In genomic region chr17:44149750-44150329, GRCh38 we compare ENCODE assay signal across 16 cellular contexts. TPM values are rescaled to one million over a fixed set of nuclear protein-coding genes. Genes with fewer than 3 reads are reported as not detected.
DNase-seq lines count a peak whose midpoint lies in the region; ATAC-seq and TF ChIP-seq lines count a peak whose summit lies in the region.
"Had no signal": no experiment of that assay in that cellular context is flagged by ENCODE, and none has a peak within 500 bp of the region (broad histone marks: within the 10 kb centered on the region; RNA-seq: fewer than 3 reads in every experiment).

No MANE protein-coding gene starts in this region.

- TF ChIP-seq CTCF in DND-41 (IDR thresholded peaks at IDR 0.05; ENCODE audit: borderline replicate concordance, extremely low read depth, low read length, poor library complexity, severe bottlenecking): no peak
- no peak for TF ChIP-seq CTCF in VCaP (conservative IDR thresholded peaks at IDR 0.05)

- H3K9me3 ChIP-seq in DND-41 (ENCODE audit: insufficient read depth, low read length, severe bottlenecking) (no peaks in the 10 kb centered on the region), mesenchymal stem cell (ENCODE audit: control insufficient read depth, low read length) (no peaks in the 10 kb centered on the region), MG63 (no peaks in the 10 kb centered on the region)

- H4K8ac ChIP-seq in mesenchymal stem cell (ENCODE audit: low read length): no peak overlapping the region

- peaks cover 19% of the 10 kb centered on the region for H3K4me1 Mint-ChIP-seq in activated CD4-positive, alpha-beta T cell treated with anti-CD3 and anti-CD28 coated beads, Interleukin-2, amount 10 ng/mL, durations not matched to agents 7 days and 5 days
- H3K4me1 Mint-ChIP-seq: CD4-positive, alpha-beta memory T cell had no signal

- H3K9ac ChIP-seq in DND-41 (ENCODE audit: low read depth, low read length): no peak overlapping the region
- H3K9ac ChIP-seq in mesenchymal stem cell (ENCODE audit: low read length): no peak overlapping the region

- no peak overlapping the region for H3K4me3 Mint-ChIP-seq in activated CD4-positive, alpha-beta T cell treated with anti-CD3 and anti-CD28 coated beads, Interleukin-2, amount 10 ng/mL, durations not matched to agents 7 days and 5 days
- H3K4me3 Mint-ChIP-seq: CD4-positive, alpha-beta memory T cell; HFFc6 had no signal

- H3K4ac ChIP-seq in mesenchymal stem cell (ENCODE audit: low read depth in 1 of 2, low read length in 2 of 2): peak overlapping the region in 1 of 2 experiments; percentile 21

- CTCF ChIA-PET in activated CD4-positive, alpha-beta T cell treated with anti-CD3 and anti-CD28 coated beads, Interleukin-2, amount 10 ng/mL, durations not matched to agents 7 days and 5 days (lab: Charles Lee): no interaction called here

- H3K79me2 ChIP-seq in DND-41 (ENCODE audit: insufficient read depth, low read length): peaks cover 36% of the 10 kb centered on the region

- peaks cover 27% of the 10 kb centered on the region for H3K36me3 Mint-ChIP-seq in activated CD4-positive, alpha-beta T cell treated with anti-CD3 and anti-CD28 coated beads, Interleukin-2, amount 10 ng/mL, durations not matched to agents 7 days and 5 days (ENCODE audit: low read depth)
- H3K36me3 Mint-ChIP-seq: CD4-positive, alpha-beta memory T cell had no signal

- H4K20me1 ChIP-seq in DND-41 (ENCODE audit: insufficient read depth, low read length): peaks cover 37% of the 10 kb centered on the region

- H3K4me1 ChIP-seq in DND-41 (ENCODE audit: insufficient read depth, low read length): 0 out of 2 replicates have a peak, but pooled peaks cover 3% of the 10 kb centered on the region
- H3K4me1 ChIP-seq in mesenchymal stem cell (ENCODE audit: control insufficient read depth, insufficient read depth, low read depth, low read length): no peaks in the 10 kb centered on the region

- no peak overlapping the region for H3K4me3 ChIP-seq in DND-41 (ENCODE audit: low read depth in 1 of 2, low read length in 2 of 2)
- H3K4me3 ChIP-seq in mesenchymal stem cell (ENCODE audit: insufficient read depth in 1 of 2, low read depth in 1 of 2, low read length in 2 of 2): no peak overlapping the region
- H3K4me3 ChIP-seq in MG63: no peak overlapping the region

- H3K27ac ChIP-seq in DND-41 (ENCODE audit: low read length): no peak overlapping the region
- peak overlapping the region; percentile 38 for H3K27ac ChIP-seq in VCaP
- H3K27ac ChIP-seq in mesenchymal stem cell (ENCODE audit: low read length, poor library complexity, severe bottlenecking): no peak overlapping the region

- H3K36me3 ChIP-seq in DND-41 (ENCODE audit: insufficient read depth, low read length): peaks cover 81% of the 10 kb centered on the region
- H3K36me3 ChIP-seq in mesenchymal stem cell (ENCODE audit: control insufficient read depth in 1 of 2, insufficient read depth in 2 of 2, low read depth in 1 of 2, low read length in 2 of 2): peaks cover 20 to 35% of the 10 kb centered on the region in 2 experiments
- H3K36me3 ChIP-seq in MG63: peaks cover 67% of the 10 kb centered on the region

- H2BK5ac ChIP-seq in mesenchymal stem cell (ENCODE audit: low read depth, low read length, poor library complexity, severe bottlenecking): no peak overlapping the region

- ATAC-seq in DND-41 (ENCODE audit: insufficient read depth, low read depth): no peak

- no peak overlapping the region for H2BK120ac ChIP-seq in mesenchymal stem cell (ENCODE audit: low read depth, low read length)

- no peak overlapping the region for H2AK5ac ChIP-seq in mesenchymal stem cell (ENCODE audit: low read length, severe bottlenecking)

- H3K4me2 ChIP-seq in DND-41 (ENCODE audit: insufficient read depth, low read length) (peak overlapping the region; percentile 6; the same call in 1 of the 2 replicates), mesenchymal stem cell (ENCODE audit: low read length, poor library complexity, severe bottlenecking) (no peak overlapping the region)

- POLR2A ChIA-PET in activated CD4-positive, alpha-beta T cell treated with anti-CD3 and anti-CD28 coated beads, Interleukin-2, amount 10 ng/mL, durations not matched to agents 7 days and 5 days (lab: Charles Lee): no interaction called here

- no peak overlapping the region for H2BK15ac ChIP-seq in mesenchymal stem cell (ENCODE audit: low read depth, poor library complexity, severe bottlenecking)

- no peak overlapping the region for H3K23ac ChIP-seq in mesenchymal stem cell (ENCODE audit: low read length in 2 of 2)

- peak overlapping the region; percentile 60 for H3K27ac Mint-ChIP-seq in activated CD4-positive, alpha-beta T cell treated with anti-CD3 and anti-CD28 coated beads, Interleukin-2, amount 10 ng/mL, durations not matched to agents 7 days and 5 days
- H3K27ac Mint-ChIP-seq: HFFc6 had no signal

- H3K27me3 Mint-ChIP-seq in activated CD4-positive, alpha-beta T cell treated with anti-CD3 and anti-CD28 coated beads, Interleukin-2, amount 10 ng/mL, durations not matched to agents 7 days and 5 days: no peaks in the 10 kb centered on the region
- H3K27me3 Mint-ChIP-seq: CD4-positive, alpha-beta memory T cell had no signal

- H3K9me3 Mint-ChIP-seq in activated CD4-positive, alpha-beta T cell treated with anti-CD3 and anti-CD28 coated beads, Interleukin-2, amount 10 ng/mL, durations not matched to agents 7 days and 5 days: no peaks in the 10 kb centered on the region
- H3K9me3 Mint-ChIP-seq: CD4-positive, alpha-beta memory T cell; HFFc6 had no signal

- peaks cover 25% of the 10 kb centered on the region for H3K79me1 ChIP-seq in mesenchymal stem cell (replicated peaks; ENCODE audit: low read length, poor library complexity, severe bottlenecking)

- no peaks in the 10 kb centered on the region for H3K27me3 ChIP-seq in DND-41 (ENCODE audit: insufficient read depth, low read length, poor library complexity)
- no peaks in the 10 kb centered on the region for H3K27me3 ChIP-seq in mesenchymal stem cell (ENCODE audit: control insufficient read depth in 1 of 2, insufficient read depth in 1 of 2, low read length in 2 of 2)
- H3K27me3 ChIP-seq in MG63: no peaks in the 10 kb centered on the region

- no peak overlapping the region for H3K14ac ChIP-seq in mesenchymal stem cell (ENCODE audit: low read length in 2 of 2)

- H2AFZ ChIP-seq in DND-41 (ENCODE audit: low read depth, low read length) (no peak overlapping the region), mesenchymal stem cell (ENCODE audit: low read depth, low read length) (no peak overlapping the region)

- H2BK12ac ChIP-seq in mesenchymal stem cell (ENCODE audit: low read length in 2 of 2): no peak overlapping the region

- peak overlapping the region; percentile 37 for H4K91ac ChIP-seq in mesenchymal stem cell (ENCODE audit: low read length)

- WGBS in mesenchymal stem cell: 97% methylated on average over 4 of the region's 4 CpGs

- no peak for DNase-seq in activated CD4-positive, alpha-beta T cell treated with anti-CD3 and anti-CD28 coated beads, Interleukin-2, amount 10 ng/mL, durations not matched to agents 7 days and 5 days
- DNase-seq in activated CD4-positive, alpha-beta T cell treated with anti-CD3 and anti-CD28 coated beads, Interleukin-2, amount 50 U/mL, for 4 hours: no peak
- no peak for DNase-seq in DND-41
- no peak for DNase-seq in mesenchymal stem cell
- DNase-seq in NCI-H1436 treated with DMSO at 0.1 percent for 48 hours (lab: John Stamatoyannopoulos, UW): no peak
- DNase-seq in MG63: no peak
- DNase-seq in NCI-H748 (lab: John Stamatoyannopoulos, UW; ENCODE audit: unreplicated experiment): no peak
- DNase-seq: CD4-positive, alpha-beta memory T cell; GOT3; HFFc6; NCI-H2081; NCI-H524 treated with DMSO at 0.1 percent for 48 hours; NK-92 treated with Interleukin-12 subunit alpha and Interleukin-12 subunit beta, amount 100 ng/mL, for 24 hours; OCI-M1 had no signal

- no peak overlapping the region for H3K18ac ChIP-seq in mesenchymal stem cell (ENCODE audit: low read depth in 1 of 2, low read length in 2 of 2)

RNA-seq across cellular contexts. Expression of gene HROB, which starts 8.1 kb away (rescaled TPM):
- 10 to 100 TPM; 15.1 to 16.4 TPM for total RNA-seq in activated CD4-positive, alpha-beta T cell treated with anti-CD3 and anti-CD28 coated beads, Interleukin-2, amount 10 ng/mL, durations not matched to agents 7 days and 5 days
- polyA plus RNA-seq in mesenchymal stem cell (2013, experiment 1 of 2): 1.6 TPM
- polyA plus RNA-seq in mesenchymal stem cell (2013, experiment 2 of 2): 1.6 TPM
- 3.8 and 6.5 TPM in 2 replicates for total RNA-seq in MG63 (2014; rRNA removed; shearing (Covaris generic); ENCODE audit: low replicate concordance)

RNA-seq across cellular contexts. Expression of gene ASB16, which starts 20.7 kb away (rescaled TPM):
- total RNA-seq in activated CD4-positive, alpha-beta T cell treated with anti-CD3 and anti-CD28 coated beads, Interleukin-2, amount 10 ng/mL, durations not matched to agents 7 days and 5 days: under 1 TPM in 1 of 2 experiments, not detected in 1; 0.30 TPM
- polyA plus RNA-seq in mesenchymal stem cell (2013, experiment 1 of 2): 0.07 TPM
- polyA plus RNA-seq in mesenchymal stem cell (2013, experiment 2 of 2): 0.05 TPM
- total RNA-seq in MG63 (2014; rRNA removed; shearing (Covaris generic); ENCODE audit: low replicate concordance): not detected in 2 replicates
- total RNA-seq: CD4-positive, alpha-beta memory T cell; Daoy had no signal

RNA-seq across cellular contexts. Expression of gene HDAC5, which starts 26.4 kb away (rescaled TPM):
- 10 to 100 TPM; 27.0 to 32.3 TPM for total RNA-seq in activated CD4-positive, alpha-beta T cell treated with anti-CD3 and anti-CD28 coated beads, Interleukin-2, amount 10 ng/mL, durations not matched to agents 7 days and 5 days
- polyA plus RNA-seq in mesenchymal stem cell (2013, experiment 1 of 2): 36.0 TPM
- polyA plus RNA-seq in mesenchymal stem cell (2013, experiment 2 of 2): 34.6 TPM
- total RNA-seq in MG63 (2014; rRNA removed; shearing (Covaris generic); ENCODE audit: low replicate concordance): 31.9 and 50.4 TPM in 2 replicates

RNA-seq across cellular contexts. Expression of gene TMUB2, which starts 36.9 kb away (rescaled TPM):
- 10 to 100 TPM; 36.6 to 37.1 TPM for total RNA-seq in activated CD4-positive, alpha-beta T cell treated with anti-CD3 and anti-CD28 coated beads, Interleukin-2, amount 10 ng/mL, durations not matched to agents 7 days and 5 days
- 26.9 TPM for polyA plus RNA-seq in mesenchymal stem cell (2013, experiment 1 of 2)
- polyA plus RNA-seq in mesenchymal stem cell (2013, experiment 2 of 2): 27.2 TPM
- 18.5 and 39.9 TPM in 2 replicates for total RNA-seq in MG63 (2014; rRNA removed; shearing (Covaris generic); ENCODE audit: low replicate concordance)

RNA-seq across cellular contexts. Expression of gene ATXN7L3, which starts 49.8 kb away (rescaled TPM):
- total RNA-seq in activated CD4-positive, alpha-beta T cell treated with anti-CD3 and anti-CD28 coated beads, Interleukin-2, amount 10 ng/mL, durations not matched to agents 7 days and 5 days: 100 to 1,000 TPM; 110 to 112 TPM
- polyA plus RNA-seq in mesenchymal stem cell (2013, experiment 1 of 2): 44.2 TPM
- polyA plus RNA-seq in mesenchymal stem cell (2013, experiment 2 of 2): 42.8 TPM
- 37.0 and 53.2 TPM in 2 replicates for total RNA-seq in MG63 (2014; rRNA removed; shearing (Covaris generic); ENCODE audit: low replicate concordance)
